In the genomic region with DNA sequence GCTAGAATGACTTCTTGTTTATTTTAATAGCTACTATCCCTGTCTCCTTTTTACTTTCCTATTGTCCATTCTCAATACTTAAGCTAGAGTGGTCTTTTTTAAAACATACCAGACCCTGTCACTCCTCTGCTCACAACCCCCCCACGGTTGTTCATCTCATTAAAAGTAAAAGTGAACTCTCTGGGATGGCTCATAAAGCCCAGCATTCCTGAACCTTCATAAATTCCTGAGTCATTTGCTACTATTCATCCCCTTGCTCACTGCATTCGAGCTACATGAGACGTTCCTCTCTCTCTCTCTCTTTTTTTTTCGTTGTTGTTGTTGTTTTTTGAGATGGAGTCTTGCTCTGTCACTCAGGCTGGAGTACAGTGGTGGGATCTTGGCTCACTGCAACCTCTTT, we compare ENCODE assay signal across 1 cellular context.
TF ChIP-seq lines count a peak whose summit lies in the region.

No MANE protein-coding gene starts in this region.

TF ChIP-seq in WTC11, 78 proteins besides CTCF, POLR2A, EP300 and RAD21 (continued from another document):
- TF ChIP-seq SOX15 (CRISPR knock-in tag; IDR thresholded peaks at IDR 0.05) (no peak), FOXP1 (CRISPR knock-in tag; IDR thresholded peaks at IDR 0.05; ENCODE audit: borderline replicate concordance) (no peak), ATF1 (CRISPR knock-in tag; IDR thresholded peaks at IDR 0.05) (no peak), ESRRA (CRISPR knock-in tag; IDR thresholded peaks at IDR 0.05; ENCODE audit: borderline replicate concordance) (no peak), JAZF1 (CRISPR knock-in tag; IDR thresholded peaks at IDR 0.05) (no peak)
